26 cellular contexts compared by ENCODE assay signal in genomic region chr9:135957431-135957830, GRCh38.
"Had no signal": no experiment of that assay in that cellular context is flagged by ENCODE, and none has a peak within 500 bp of the region (broad histone marks: within the 10 kb centered on the region; RNA-seq: fewer than 3 reads in every experiment).

No MANE protein-coding gene starts in this region.

- H3K36me3 ChIP-seq: neural progenitor cell had no signal

- H3K9me3 ChIP-seq: lower lobe of right lung, neutrophil, right atrium auricular region, right lobe of liver, stomach, testis, thyroid gland, transverse colon, upper lobe of left lung had no signal

- H2AFZ ChIP-seq: neural progenitor cell, parathyroid adenoma had no signal

- H3K27ac ChIP-seq: lower lobe of right lung, neural progenitor cell, neutrophil, parathyroid adenoma, right lobe of liver, skin epidermis, stomach, testis, thyroid gland, transverse colon, upper lobe of left lung had no signal

- H3K4me3 ChIP-seq: lower lobe of right lung, neural progenitor cell, right atrium auricular region, right lobe of liver, skin epidermis, stomach, testis, thyroid gland, transverse colon, upper lobe of left lung had no signal

- H3K4me3 Mint-ChIP-seq: immature natural killer cell; natural killer cell; nephron progenitor cell; neural progenitor cell; stimulated activated naive B cell treated with anti-CD40 and anti-IgM and Interleukin-4, amounts not matched to agents 10 μg/mL and 1 μg/mL and 100 μg/mL, for 72 hours had no signal

- H3K27ac Mint-ChIP-seq: immature natural killer cell; natural killer cell; nephron progenitor cell; neural progenitor cell; stimulated activated naive B cell treated with anti-CD40 and anti-IgM and Interleukin-4, amounts not matched to agents 10 μg/mL and 1 μg/mL and 100 μg/mL, for 72 hours had no signal

- DNase-seq: hypothalamus; immature natural killer cell; lower lobe of right lung; mammary epithelial cell; mesenchymal stem cell; naive B cell; natural killer cell; nephron progenitor cell; occipital lobe; right lobe of liver; stimulated activated CD4-positive, alpha-beta T cell treated with anti-CD3 and anti-CD28 coated beads, Interleukin-12 subunit alpha, Interleukin-12 subunit beta, amount 100 ng/mL, for 4 hours; stimulated activated CD4-positive, alpha-beta T cell treated with anti-CD3 and anti-CD28 coated beads, Interleukin-15, amount 100 ng/mL, for 24 hours; stimulated activated CD4-positive, alpha-beta T cell treated with anti-CD3 and anti-CD28 coated beads, Interleukin-2, amount 100 ng/mL, for 24 hours; stimulated activated CD4-positive, alpha-beta T cell treated with anti-CD3 and anti-CD28 coated beads, Interleukin-4, amount 100 ng/mL, for 1 hour; stimulated activated naive B cell treated with anti-CD40 and anti-IgM and Interleukin-4, amounts not matched to agents 10 μg/mL and 1 μg/mL and 100 μg/mL, for 72 hours; stimulated activated naive CD8-positive, alpha-beta T cell treated with anti-CD3 and anti-CD28 coated beads, Interleukin-15, Interleukin-2, amounts not matched to agents 100 U/mL and 50 U/mL, for 24 hours; stomach; testis; thyroid gland; transverse colon; upper lobe of left lung had no signal

- H3K36me3 Mint-ChIP-seq: natural killer cell had no signal

- H3K27me3 ChIP-seq: right atrium auricular region, right lobe of liver, stomach, testis, thyroid gland, transverse colon, upper lobe of left lung had no signal

- ATAC-seq: lower lobe of right lung; natural killer cell; right lobe of liver; stimulated activated naive B cell treated with anti-CD40 and anti-IgM and Interleukin-4, amounts not matched to agents 10 μg/mL and 1 μg/mL and 100 μg/mL, for 72 hours; stimulated activated naive CD8-positive, alpha-beta T cell treated with anti-CD3 and anti-CD28 coated beads, Interleukin-15, Interleukin-2, amounts not matched to agents 100 U/mL and 50 U/mL, for 24 hours had no signal

- H3K4me2 ChIP-seq: neural progenitor cell had no signal

- H3K9me3 Mint-ChIP-seq: immature natural killer cell; naive B cell; natural killer cell; nephron progenitor cell; neural progenitor cell; stimulated activated naive B cell treated with anti-CD40 and anti-IgM and Interleukin-4, amounts not matched to agents 10 μg/mL and 1 μg/mL and 100 μg/mL, for 72 hours had no signal

- H3K27me3 Mint-ChIP-seq: stimulated activated naive B cell treated with anti-CD40 and anti-IgM and Interleukin-4, amounts not matched to agents 10 μg/mL and 1 μg/mL and 100 μg/mL, for 72 hours had no signal
